Comparison of ENCODE assay signal across 33 cellular contexts in the genomic region with DNA sequence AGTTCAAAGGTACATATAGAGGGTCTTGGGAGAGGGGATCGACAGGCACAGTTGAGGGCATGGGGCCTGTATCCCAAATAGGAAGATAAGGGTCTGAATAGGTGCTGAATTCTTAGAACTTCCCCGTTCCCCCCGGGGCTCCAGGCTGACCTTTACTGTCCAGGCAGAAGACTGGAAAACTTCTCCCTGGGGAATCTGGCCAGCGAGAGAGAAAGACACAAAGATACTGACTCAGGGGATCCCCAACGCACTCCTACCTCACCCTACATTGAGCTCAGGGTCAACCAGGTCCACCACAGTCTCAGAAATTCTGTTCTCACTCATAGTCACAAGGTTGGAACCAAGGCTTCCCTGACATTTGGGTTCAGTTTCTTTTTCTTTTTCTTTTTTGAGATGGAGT.
"Had no signal": no experiment of that assay in that cellular context is flagged by ENCODE, and none has a peak within 500 bp of the region (broad histone marks: within the 10 kb centered on the region; RNA-seq: fewer than 3 reads in every experiment).

No MANE protein-coding gene starts in this region.

- H3K9me3 ChIP-seq: breast epithelium, left lung, pancreas, right lobe of liver, SK-N-SH, suprapubic skin, tibial artery had no signal

- H3K9ac ChIP-seq: SK-N-SH had no signal

- H3K36me3 ChIP-seq: breast epithelium, left lung had no signal

- ATAC-seq: activated T-cell treated with anti-CD3 and anti-CD28 coated beads, Interleukin-2, amount 50 U/mL, for 4 hours; activated T-helper 17 cell treated with anti-CD3 and anti-CD28 coated beads, Interleukin-2, amount 50 U/mL, for 72 hours; left lung; naive thymus-derived CD4-positive, alpha-beta T cell; pancreas; stimulated activated effector memory CD8-positive, alpha-beta T cell treated with anti-CD3 and anti-CD28 coated beads, Interleukin-12 subunit alpha, Interleukin-12 subunit beta, amount 100 ng/mL, for 72 hours had no signal

- H3K27me3 Mint-ChIP-seq: activated CD4-positive, alpha-beta memory T cell treated with anti-CD3 and anti-CD28 coated beads, Interleukin-2, amount 10 ng/mL, durations not matched to agents 7 days and 5 days; activated CD4-positive, alpha-beta T cell treated with anti-CD3 and anti-CD28 coated beads, Interleukin-2, amount 10 ng/mL, durations not matched to agents 7 days and 5 days; activated T-helper 17 cell treated with anti-CD3 and anti-CD28 coated beads, Interleukin-2, amount 50 U/mL, for 72 hours; central memory CD8-positive, alpha-beta T cell; dendritic cell treated with granulocyte-macrophage colony-stimulating factor and Interleukin-4, amounts not matched to agents 40 ng/mL and 50 ng/mL, for 4 days; naive thymus-derived CD4-positive, alpha-beta T cell; stimulated activated naive CD8-positive, alpha-beta T cell treated with anti-CD3 and anti-CD28 coated beads, Interleukin-15, Interleukin-2, amounts not matched to agents 100 ng/mL and 50 ng/mL, for 24 hours had no signal

- H3K4me3 Mint-ChIP-seq: activated CD4-positive, alpha-beta memory T cell treated with anti-CD3 and anti-CD28 coated beads, Interleukin-2, amount 10 ng/mL, durations not matched to agents 7 days and 5 days; activated CD4-positive, alpha-beta T cell treated with anti-CD3 and anti-CD28 coated beads, Interleukin-2, amount 10 ng/mL, durations not matched to agents 7 days and 5 days; activated T-cell treated with anti-CD3 and anti-CD28 coated beads, Interleukin-2, amount 50 U/mL, for 4 hours; activated T-helper 17 cell treated with anti-CD3 and anti-CD28 coated beads, Interleukin-2, amount 50 U/mL, for 72 hours; central memory CD8-positive, alpha-beta T cell; dendritic cell treated with granulocyte-macrophage colony-stimulating factor and Interleukin-4, amounts not matched to agents 40 ng/mL and 50 ng/mL, for 4 days; immature natural killer cell; mesothelial cell of epicardium; naive thymus-derived CD4-positive, alpha-beta T cell; neural crest cell; stimulated activated effector memory CD8-positive, alpha-beta T cell treated with anti-CD3 and anti-CD28 coated beads, Interleukin-12 subunit alpha, Interleukin-12 subunit beta, amount 100 ng/mL, for 72 hours; stimulated activated naive CD8-positive, alpha-beta T cell treated with anti-CD3 and anti-CD28 coated beads, Interleukin-15, Interleukin-2, amounts not matched to agents 100 ng/mL and 50 ng/mL, for 24 hours; T-helper 1 cell treated with Interleukin-12 subunit alpha and Interleukin-12 subunit beta and Interleukin-4 antibody, amounts not matched to agents 30 μg/mL and 1 μg/mL, for 36 hours had no signal

- H3K4me3 ChIP-seq: breast epithelium, left lung, pancreas, right lobe of liver, suprapubic skin, tibial artery had no signal

- DNase-seq: activated CD4-positive, alpha-beta memory T cell treated with anti-CD3 and anti-CD28 coated beads, Interleukin-2, amount 10 ng/mL, durations not matched to agents 7 days and 5 days; activated CD4-positive, alpha-beta T cell treated with anti-CD3 and anti-CD28 coated beads, Interleukin-2, amount 10 ng/mL, durations not matched to agents 7 days and 5 days; activated CD4-positive, CD25-positive, alpha-beta regulatory T cell treated with anti-CD3 and anti-CD28 coated beads, Interleukin-2, amount 50 U/mL, for 72 hours; activated CD8-positive, alpha-beta memory T cell treated with anti-CD3 and anti-CD28 coated beads, Interleukin-2, amount 50 U/mL, for 48 hours; activated gamma-delta T cell treated with Interleukin-2 at 50 U/mL for 16 hours; activated naive CD4-positive, alpha-beta T cell treated with anti-CD3 and anti-CD28 coated beads, Interleukin-2, amount 50 U/mL, for 16 hours; activated T-cell treated with anti-CD3 and anti-CD28 coated beads, Interleukin-2, amount 50 U/mL, for 4 hours; amygdala; hypothalamus; immature natural killer cell; kidney glomerular epithelial cell; left lung; mammary epithelial cell; naive thymus-derived CD4-positive, alpha-beta T cell; nucleus accumbens; SK-N-SH; small intestine; stimulated activated CD4-positive, alpha-beta T cell treated with anti-CD3 and anti-CD28 coated beads, Interleukin-4, amount 100 ng/mL, for 24 hours; SW 1271; T1000; tibial artery had no signal

- H3K4me1 Mint-ChIP-seq: activated T-helper 17 cell treated with anti-CD3 and anti-CD28 coated beads, Interleukin-2, amount 50 U/mL, for 72 hours; central memory CD8-positive, alpha-beta T cell; immature natural killer cell; mesothelial cell of epicardium; stimulated activated effector memory CD8-positive, alpha-beta T cell treated with anti-CD3 and anti-CD28 coated beads, Interleukin-12 subunit alpha, Interleukin-12 subunit beta, amount 100 ng/mL, for 72 hours had no signal

- H3K27ac Mint-ChIP-seq: activated CD4-positive, alpha-beta memory T cell treated with anti-CD3 and anti-CD28 coated beads, Interleukin-2, amount 10 ng/mL, durations not matched to agents 7 days and 5 days; activated CD4-positive, alpha-beta T cell treated with anti-CD3 and anti-CD28 coated beads, Interleukin-2, amount 10 ng/mL, durations not matched to agents 7 days and 5 days; activated T-helper 17 cell treated with anti-CD3 and anti-CD28 coated beads, Interleukin-2, amount 50 U/mL, for 72 hours; dendritic cell treated with granulocyte-macrophage colony-stimulating factor and Interleukin-4, amounts not matched to agents 40 ng/mL and 50 ng/mL, for 4 days; mesothelial cell of epicardium; naive thymus-derived CD4-positive, alpha-beta T cell; stimulated activated effector memory CD8-positive, alpha-beta T cell treated with anti-CD3 and anti-CD28 coated beads, Interleukin-12 subunit alpha, Interleukin-12 subunit beta, amount 100 ng/mL, for 72 hours; stimulated activated naive CD8-positive, alpha-beta T cell treated with anti-CD3 and anti-CD28 coated beads, Interleukin-15, Interleukin-2, amounts not matched to agents 100 ng/mL and 50 ng/mL, for 24 hours; T-helper 1 cell treated with Interleukin-12 subunit alpha and Interleukin-12 subunit beta and Interleukin-4 antibody, amounts not matched to agents 30 μg/mL and 1 μg/mL, for 36 hours had no signal

- H3K36me3 Mint-ChIP-seq: immature natural killer cell; mesothelial cell of epicardium; stimulated activated effector memory CD8-positive, alpha-beta T cell treated with anti-CD3 and anti-CD28 coated beads, Interleukin-12 subunit alpha, Interleukin-12 subunit beta, amount 100 ng/mL, for 72 hours had no signal

- H3K27ac ChIP-seq: left lung, pancreas, right lobe of liver, suprapubic skin, tibial artery had no signal

- H3K4me1 ChIP-seq: breast epithelium had no signal

- H3K27me3 ChIP-seq: breast epithelium, left lung, pancreas, right lobe of liver, suprapubic skin, tibial artery had no signal
